Comparison of ENCODE assay signal across 20 cellular contexts in the genomic region with DNA sequence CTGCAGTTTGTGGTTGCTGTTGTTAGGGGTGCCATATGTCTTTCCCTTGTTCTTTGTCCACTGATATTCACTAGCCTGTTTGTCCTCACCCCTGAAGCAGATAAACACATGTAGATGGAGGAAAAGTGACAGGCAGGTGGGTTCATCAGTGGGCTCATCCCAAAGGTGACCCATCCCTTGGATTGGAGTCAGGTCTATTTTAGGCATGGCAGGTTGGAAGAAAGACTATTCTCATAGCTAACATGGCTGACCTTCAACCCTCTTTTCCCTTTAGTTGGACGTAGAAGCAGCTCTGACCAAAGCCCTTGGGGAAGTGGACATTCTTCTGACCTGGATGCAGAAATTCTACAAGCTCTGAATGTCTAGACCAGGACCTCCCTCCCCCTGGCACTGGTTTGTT. TPM values are rescaled to one million over a fixed set of nuclear protein-coding genes. Genes with fewer than 3 reads are reported as not detected.
A peak's percentile ranks its signal among the peaks of the same experiment; 100 is the strongest.
DNase-seq lines count a peak whose midpoint lies in the region; ATAC-seq and TF ChIP-seq lines count a peak whose summit lies in the region.
"Had no signal": no experiment of that assay in that cellular context is flagged by ENCODE, and none has a peak within 500 bp of the region (broad histone marks: within the 10 kb centered on the region; RNA-seq: fewer than 3 reads in every experiment).

No MANE protein-coding gene starts in this region.

- DNase-seq in CD4-positive, CD25-positive, alpha-beta regulatory T cell = no peak
- DNase-seq in CD4-positive, alpha-beta memory T cell = no peak
- no peak for DNase-seq in T-helper 17 cell
- DNase-seq in memory B cell (ENCODE audit: low spot score in 2 of 2) = no peak
- DNase-seq in PC-9 = no peak
- DNase-seq in GM20000 (ENCODE audit: low spot score) = no peak
- DNase-seq: BE2C, DND-41, GDM1, NCI-H1048, NCI-H1436 treated with DMSO at 0.1 percent for 48 hours, NCI-H2029 treated with DMSO at 0.1 percent for 48 hours, NCI-H510A, NCI-H774, SK-N-SH had no signal

- peak overlapping the region; percentile 5 to 90 (median 54) for H3K27ac Mint-ChIP-seq in CD4-positive, CD25-positive, alpha-beta regulatory T cell
- peak overlapping the region; percentile 25 to 80 (median 61) for H3K27ac Mint-ChIP-seq in CD4-positive, alpha-beta memory T cell
- H3K27ac Mint-ChIP-seq in T-helper 17 cell (peak overlapping the region; percentile 32), memory B cell (peak overlapping the region; percentile 15)

- peaks cover 35% of the 10 kb centered on the region for H3K4me1 ChIP-seq in CD4-positive, CD25-positive, alpha-beta regulatory T cell (ENCODE audit: control insufficient read depth, insufficient read depth, low read length, poor library complexity, severe bottlenecking)
- H3K4me1 ChIP-seq in CD4-positive, alpha-beta memory T cell (ENCODE audit: insufficient read depth, low read length) = peaks cover 33% of the 10 kb centered on the region
- H3K4me1 ChIP-seq in PC-9 (replicated peaks; ENCODE audit: insufficient read depth) = peaks cover 28% of the 10 kb centered on the region

- H3K27me3 ChIP-seq in CD4-positive, CD25-positive, alpha-beta regulatory T cell (ENCODE audit: control insufficient read depth, insufficient read depth, low read length) = no peaks in the 10 kb centered on the region
- H3K27me3 ChIP-seq in CD4-positive, alpha-beta memory T cell (ENCODE audit: insufficient read depth, low read length) = no peaks in the 10 kb centered on the region
- H3K27me3 ChIP-seq in PC-9 (ENCODE audit: insufficient read depth, low read depth) = no peaks in the 10 kb centered on the region
- H3K27me3 ChIP-seq: BE2C had no signal

- intact Hi-C loops in CD4-positive, alpha-beta memory T cell (cut with micrococcal nuclease) = no loop called here
- intact Hi-C loops in PC-9 (cut with micrococcal nuclease; ENCODE audit: unreplicated experiment) = no loop called here

- H3F3A ChIP-seq in PC-9 (ENCODE audit: insufficient read depth, low read depth) = peaks cover 13% of the 10 kb centered on the region; the same call in 1 of the 2 replicates

- ATAC-seq in CD4-positive, CD25-positive, alpha-beta regulatory T cell (ENCODE audit: low read depth in 2 of 2) = no peak
- ATAC-seq in T-helper 17 cell (no peak), memory B cell (ENCODE audit: low read depth) (no peak), HG02852 (IDR thresholded peaks at IDR 0.05; ENCODE audit: unreplicated experiment) (no peak)
- ATAC-seq: HepG2 had no signal

- H3K9me2 ChIP-seq in PC-9 (ENCODE audit: insufficient read depth) = no peaks in the 10 kb centered on the region
- H3K9me2 ChIP-seq: SK-N-SH had no signal

- no peak overlapping the region for H3K27ac ChIP-seq in CD4-positive, CD25-positive, alpha-beta regulatory T cell (ENCODE audit: insufficient read depth, low read length, poor library complexity, severe bottlenecking)
- no peak overlapping the region for H3K27ac ChIP-seq in CD4-positive, alpha-beta memory T cell (ENCODE audit: low read depth, low read length)
- no peak overlapping the region for H3K27ac ChIP-seq in PC-9
- H3K27ac ChIP-seq: KMS-11 had no signal

- H3K4me3 Mint-ChIP-seq in CD4-positive, CD25-positive, alpha-beta regulatory T cell = peak overlapping the region in 1 of 4 donors; percentile 33
- no peak overlapping the region for H3K4me3 Mint-ChIP-seq in CD4-positive, alpha-beta memory T cell
- no peak overlapping the region for H3K4me3 Mint-ChIP-seq in T-helper 17 cell
- H3K4me3 Mint-ChIP-seq in memory B cell = no peak overlapping the region

- peaks cover 48% of the 10 kb centered on the region for H3K36me3 Mint-ChIP-seq in CD4-positive, CD25-positive, alpha-beta regulatory T cell
- peaks cover 47 to 52% of the 10 kb centered on the region in 2 donors for H3K36me3 Mint-ChIP-seq in CD4-positive, alpha-beta memory T cell
- H3K36me3 Mint-ChIP-seq in T-helper 17 cell (ENCODE audit: low read depth) (peaks cover 12% of the 10 kb centered on the region), memory B cell (peaks cover 32% of the 10 kb centered on the region)

- H2AFZ ChIP-seq in PC-9 = no peak overlapping the region

- H3K79me2 ChIP-seq in PC-9 (ENCODE audit: low read depth) = no peaks in the 10 kb centered on the region

- H3K36me3 ChIP-seq in CD4-positive, CD25-positive, alpha-beta regulatory T cell (ENCODE audit: control insufficient read depth, insufficient read depth, low read length) = peaks cover 49% of the 10 kb centered on the region
- H3K36me3 ChIP-seq in CD4-positive, alpha-beta memory T cell (ENCODE audit: insufficient read depth, low read length) = peaks cover 33% of the 10 kb centered on the region
- H3K36me3 ChIP-seq in PC-9 (ENCODE audit: low read depth) = no peaks in the 10 kb centered on the region
- H3K36me3 ChIP-seq: BE2C had no signal

- CTCF ChIA-PET in CD4-positive, alpha-beta memory T cell (lab: Charles Lee; ENCODE audit: partially characterized antibody) = interaction anchor here (0.6 to 5.2 kb wide), 3 partner anchors 9 to 31 kb away, joined by 4 to 30 read pairs (median 6); no protein-coding TSS in a partner anchor
- CTCF ChIA-PET in PC-9 (lab: Charles Lee) = no interaction called here

- H3K4me1 Mint-ChIP-seq in CD4-positive, CD25-positive, alpha-beta regulatory T cell = peaks cover 14 to 94% (median 49%) of the 10 kb centered on the region in 4 donors
- peaks cover 35 to 66% (median 44%) of the 10 kb centered on the region in 4 donors for H3K4me1 Mint-ChIP-seq in CD4-positive, alpha-beta memory T cell
- H3K4me1 Mint-ChIP-seq in T-helper 17 cell (peaks cover 40% of the 10 kb centered on the region), memory B cell (peaks cover 50% of the 10 kb centered on the region)

- no peak for TF ChIP-seq CTCF in PC-9 (conservative IDR thresholded peaks at IDR 0.05)
- TF ChIP-seq CTCF in GM20000 (IDR thresholded peaks at IDR 0.05; ENCODE audit: extremely low read depth, missing control alignments) = no peak

- POLR2A ChIA-PET in CD4-positive, alpha-beta memory T cell (lab: Charles Lee; ENCODE audit: partially characterized antibody) = interaction anchor here (1.1 to 11.6 kb wide), 7 partner anchors 10 to 158 kb away, joined by 3 to 211 read pairs (median 8); partner anchors contain the start of gene FCMR
- POLR2A ChIA-PET in PC-9 (lab: Charles Lee; ENCODE audit: unreplicated experiment) = no interaction called here

- H3K9me3 ChIP-seq in CD4-positive, CD25-positive, alpha-beta regulatory T cell (ENCODE audit: control insufficient read depth in 2 of 2, low read length in 2 of 2) = no peaks in the 10 kb centered on the region
- no peaks in the 10 kb centered on the region for H3K9me3 ChIP-seq in CD4-positive, alpha-beta memory T cell (ENCODE audit: control insufficient read depth in 1 of 2, low read length in 2 of 2)
- H3K9me3 ChIP-seq in T-helper 17 cell (ENCODE audit: control insufficient read depth, low read length, poor library complexity, severe bottlenecking) (no peaks in the 10 kb centered on the region), PC-9 (ENCODE audit: insufficient read depth, low read depth) (no peaks in the 10 kb centered on the region)
- H3K9me3 ChIP-seq: SK-N-SH had no signal

- no TSS peak for BruUV-seq in PC-9 (replicated peaks; lab: Mats Ljungman, UMichigan)

- H3K4me3 ChIP-seq in CD4-positive, CD25-positive, alpha-beta regulatory T cell (ENCODE audit: low read depth, low read length) = no peak overlapping the region
- H3K4me3 ChIP-seq in CD4-positive, alpha-beta memory T cell (ENCODE audit: low read length in 2 of 2) = no peak overlapping the region
- no peak overlapping the region for H3K4me3 ChIP-seq in PC-9

- H3K4me2 ChIP-seq in PC-9 = no peak overlapping the region
- H3K4me2 ChIP-seq: KMS-11, SK-N-SH had no signal

- no peaks in the 10 kb centered on the region for H3K27me3 Mint-ChIP-seq in CD4-positive, CD25-positive, alpha-beta regulatory T cell
- H3K27me3 Mint-ChIP-seq in CD4-positive, alpha-beta memory T cell = no peaks in the 10 kb centered on the region
- H3K27me3 Mint-ChIP-seq in T-helper 17 cell = peaks cover 1% of the 10 kb centered on the region
- no peaks in the 10 kb centered on the region for H3K27me3 Mint-ChIP-seq in memory B cell

- H3K9me3 Mint-ChIP-seq in CD4-positive, CD25-positive, alpha-beta regulatory T cell = no peaks in the 10 kb centered on the region
- H3K9me3 Mint-ChIP-seq in CD4-positive, alpha-beta memory T cell = peaks cover 0 to 3% (median 0%) of the 10 kb centered on the region in 8 donors
- H3K9me3 Mint-ChIP-seq in memory B cell = no peaks in the 10 kb centered on the region

- no peaks in the 10 kb centered on the region for H4K20me1 ChIP-seq in PC-9 (ENCODE audit: insufficient read depth)

RNA-seq across cellular contexts. Expression of gene IL24, which starts 5.5 kb away (rescaled TPM):
- total RNA-seq in CD4-positive, CD25-positive, alpha-beta regulatory T cell = not detected
- polyA plus RNA-seq in CD4-positive, CD25-positive, alpha-beta regulatory T cell = 10 to 100 TPM; 25.0 to 36.3 (median 29.6) TPM
- total RNA-seq in CD4-positive, alpha-beta memory T cell = not detected
- 10 to 100 TPM; 20.3 to 29.6 TPM for polyA plus RNA-seq in CD4-positive, alpha-beta memory T cell
- total RNA-seq in T-helper 17 cell (not detected), PC-9 (2021) (not detected in 2 replicates)
- total RNA-seq: HepG2 had no signal
- polyA plus RNA-seq: HepG2 had no signal

RNA-seq across cellular contexts. Expression of gene FCMR, which starts 19.0 kb away (rescaled TPM):
- 393 TPM for total RNA-seq in CD4-positive, CD25-positive, alpha-beta regulatory T cell
- 100 to 1,000 TPM; 888 to 986 (median 949) TPM for polyA plus RNA-seq in CD4-positive, CD25-positive, alpha-beta regulatory T cell
- total RNA-seq in CD4-positive, alpha-beta memory T cell = 100 to 1,000 TPM; 554 to 588 TPM
- polyA plus RNA-seq in CD4-positive, alpha-beta memory T cell = 100 to 1,000 TPM; 493 to 558 TPM
- 100 to 1,000 TPM; 206 to 249 TPM for total RNA-seq in T-helper 17 cell
- 0.63 and 1.2 TPM in 2 replicates for total RNA-seq in PC-9 (2021)
- total RNA-seq: HepG2 had no signal
- polyA plus RNA-seq: HepG2 had no signal

RNA-seq across cellular contexts. Expression of gene IL20, which starts 37.3 kb away (rescaled TPM):
- total RNA-seq in CD4-positive, CD25-positive, alpha-beta regulatory T cell = not detected
- not detected for polyA plus RNA-seq in CD4-positive, CD25-positive, alpha-beta regulatory T cell
- not detected for total RNA-seq in CD4-positive, alpha-beta memory T cell
- polyA plus RNA-seq in CD4-positive, alpha-beta memory T cell = not detected
- not detected for total RNA-seq in T-helper 17 cell
- total RNA-seq in PC-9 (2021) = not detected in 2 replicates
- total RNA-seq: H4, HepG2, M059J had no signal
- polyA plus RNA-seq: SK-N-SH had no signal

RNA-seq across cellular contexts. Expression of gene PIGR, which starts 43.6 kb away (rescaled TPM):
- not detected for total RNA-seq in CD4-positive, CD25-positive, alpha-beta regulatory T cell
- polyA plus RNA-seq in CD4-positive, CD25-positive, alpha-beta regulatory T cell = not detected
- not detected for total RNA-seq in CD4-positive, alpha-beta memory T cell
- not detected for polyA plus RNA-seq in CD4-positive, alpha-beta memory T cell
- total RNA-seq in T-helper 17 cell (not detected), PC-9 (2021) (0.10 TPM in 1 of 2 replicates, not detected in the other)
- total RNA-seq: H4, HepG2, M059J had no signal
- polyA plus RNA-seq: HepG2, SK-N-SH had no signal

Comparison
In these comparisons a context has a peak if more than half of its experiments do, and no peak if none do; other contexts are left out.
1. RNA of gene FCMR, which starts 19.0 kb away (total RNA-seq): 554 to 588 TPM in CD4-positive, alpha-beta memory T cell, 393 TPM in CD4-positive, CD25-positive, alpha-beta regulatory T cell (single experiment) and 206 to 249 TPM in T-helper 17 cell; 0.63 to 1.2 TPM in PC-9; every median in the first group is over 10 times any median in the second.
2. Peak in every context shown above with its lines, with median percentiles within 50 percentile points of each other: H3K27ac Mint-ChIP-seq.